In the genomic region with DNA sequence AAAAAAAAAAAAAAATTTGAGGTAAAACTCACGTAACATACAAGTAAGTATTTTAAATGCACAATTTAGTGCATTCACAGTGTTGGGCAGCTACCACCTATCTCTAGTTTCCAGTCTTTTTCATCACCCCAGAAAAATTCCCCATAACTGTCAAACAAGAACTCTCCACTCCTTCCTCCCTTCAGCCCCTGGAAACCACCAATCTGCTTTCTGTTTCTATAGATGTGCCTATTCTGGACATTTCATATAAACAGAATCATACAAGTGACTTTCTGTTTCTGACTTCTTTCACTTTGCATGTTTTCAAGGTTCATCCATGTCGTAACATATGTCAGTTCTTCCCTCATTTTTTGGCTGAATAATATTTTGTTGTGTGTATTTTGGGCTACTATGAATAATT, we compare ENCODE assay signal across 13 cellular contexts. TPM values are rescaled to one million over a fixed set of nuclear protein-coding genes. Genes with fewer than 3 reads are reported as not detected.
DNase-seq lines count a peak whose midpoint lies in the region; ATAC-seq and TF ChIP-seq lines count a peak whose summit lies in the region.
"Had no signal": no experiment of that assay in that cellular context is flagged by ENCODE, and none has a peak within 500 bp of the region (broad histone marks: within the 10 kb centered on the region; RNA-seq: fewer than 3 reads in every experiment).

No MANE protein-coding gene starts in this region.

- peaks cover 7 to 19% (median 10%) of the 10 kb centered on the region in 4 donors for H3K4me1 Mint-ChIP-seq in naive thymus-derived CD8-positive, alpha-beta T cell

- 88% methylated on average over 2 of the region's 2 CpGs for whole genome bisulfite sequencing in hepatocyte (ENCODE audit: low lambda C conversion rate, missing lambda C conversion rate)
- WGBS in esophagus muscularis mucosa, result 76% methylated on average over 2 of the region's 2 CpGs

- H3K27ac ChIP-seq in hepatocyte (peak overlapping the region; percentile 38), esophagus muscularis mucosa (replicated peaks in 1 of 4) (no peak overlapping the region)
- H3K27ac ChIP-seq: SK-N-MC, skin epidermis had no signal

- H3K27me3 Mint-ChIP-seq in naive thymus-derived CD8-positive, alpha-beta T cell, result peaks cover 0 to 4% (median 0%) of the 10 kb centered on the region in 5 donors

- TF ChIP-seq POLR2A in esophagus muscularis mucosa (IDR thresholded peaks at IDR 0.05; ENCODE audit: low read depth), result no peak

- no peak overlapping the region for H3K4me2 ChIP-seq in hepatocyte

- H3K27ac Mint-ChIP-seq in naive thymus-derived CD8-positive, alpha-beta T cell, result no peak overlapping the region
- H3K27ac Mint-ChIP-seq: dendritic cell treated with granulocyte-macrophage colony-stimulating factor and Interleukin-4, amounts not matched to agents 40 ng/mL and 50 ng/mL, for 4 days had no signal

- peaks cover 0 to 45% (median 19%) of the 10 kb centered on the region in 9 donors for H3K9me3 Mint-ChIP-seq in naive thymus-derived CD8-positive, alpha-beta T cell

- ATAC-seq in GM18508 (IDR thresholded peaks at IDR 0.05; ENCODE audit: insufficient read depth, unreplicated experiment) (peak; percentile 94), GM21423 (IDR thresholded peaks at IDR 0.05; ENCODE audit: unreplicated experiment) (peak; percentile 71), HG03520 (IDR thresholded peaks at IDR 0.05; ENCODE audit: unreplicated experiment) (peak; percentile 69)
- no peak for ATAC-seq in naive thymus-derived CD8-positive, alpha-beta T cell

- intact Hi-C loops in esophagus muscularis mucosa (cut with DNase I), result no loop called here

- TF ChIP-seq EP300 in esophagus muscularis mucosa (IDR thresholded peaks at IDR 0.05), result no peak

- H3K79me2 ChIP-seq in hepatocyte, result no peaks in the 10 kb centered on the region

- H2AFZ ChIP-seq in hepatocyte, result no peak overlapping the region

- H3K36me3 ChIP-seq in hepatocyte (replicated peaks; ENCODE audit: insufficient read depth, low read depth) (no peaks in the 10 kb centered on the region), esophagus muscularis mucosa (no peaks in the 10 kb centered on the region)

- H3K36me3 Mint-ChIP-seq in naive thymus-derived CD8-positive, alpha-beta T cell, result peaks cover 3 to 25% (median 12%) of the 10 kb centered on the region in 3 donors

- H3K4me3 ChIP-seq in hepatocyte (no peak overlapping the region), esophagus muscularis mucosa (no peak overlapping the region)
- H3K4me3 ChIP-seq: SK-N-MC, skin epidermis had no signal

- H3K27me3 ChIP-seq in hepatocyte (no peaks in the 10 kb centered on the region), esophagus muscularis mucosa (no peaks in the 10 kb centered on the region)

- TF ChIP-seq CTCF in hepatocyte (IDR thresholded peaks at IDR 0.05; ENCODE audit: poor library complexity) (no peak), esophagus muscularis mucosa (IDR thresholded peaks at IDR 0.05) (no peak)

- H3K9me3 ChIP-seq in hepatocyte (ENCODE audit: low read depth), result no peaks in the 10 kb centered on the region
- peaks cover 0 to 29% (median 25%) of the 10 kb centered on the region in 4 donors for H3K9me3 ChIP-seq in esophagus muscularis mucosa

- H3K4me1 ChIP-seq in hepatocyte (ENCODE audit: insufficient read depth) (peaks cover 4% of the 10 kb centered on the region), esophagus muscularis mucosa (no peaks in the 10 kb centered on the region)

- POLR2A ChIA-PET in naive thymus-derived CD8-positive, alpha-beta T cell (lab: Charles Lee), result no interaction called here

- no peak overlapping the region for H3K4me3 Mint-ChIP-seq in naive thymus-derived CD8-positive, alpha-beta T cell
- H3K4me3 Mint-ChIP-seq: dendritic cell treated with granulocyte-macrophage colony-stimulating factor and Interleukin-4, amounts not matched to agents 40 ng/mL and 50 ng/mL, for 4 days had no signal

- no peak for DNase-seq in hepatocyte (ENCODE audit: low spot score)
- no peak for DNase-seq in naive thymus-derived CD8-positive, alpha-beta T cell
- no peak for DNase-seq in NCI-H510A (lab: John Stamatoyannopoulos, UW)
- DNase-seq in NCI-H1436 (lab: John Stamatoyannopoulos, UW), result no peak
- no peak for DNase-seq in esophagus muscularis mucosa (ENCODE audit: extremely low spot score)
- DNase-seq: glutamatergic neuron, NCI-H2171 treated with DMSO at 0.1 percent for 48 hours had no signal

- no peaks in the 10 kb centered on the region for H3K9me2 ChIP-seq in hepatocyte (replicated peaks; ENCODE audit: insufficient read depth)

- H4K20me1 ChIP-seq in hepatocyte (ENCODE audit: insufficient read depth, poor library complexity, severe bottlenecking), result no peaks in the 10 kb centered on the region

RNA-seq across cellular contexts. Expression of gene ETS2, which starts 24.9 kb away (rescaled TPM):
- total RNA-seq in hepatocyte (91.9 and 95.1 TPM in 2 replicates), esophagus muscularis mucosa (100 to 1,000 TPM in 1 of 4 donors, 10 to 100 TPM in 3; 31.1 to 175 (median 63.8) TPM)
- polyA plus RNA-seq in hepatocyte, result 104 and 106 TPM in 2 replicates
- total RNA-seq in naive thymus-derived CD8-positive, alpha-beta T cell, result 10 to 100 TPM; 11.5 to 14.8 TPM
- polyA plus RNA-seq in naive thymus-derived CD8-positive, alpha-beta T cell, result 1 to 10 TPM; 4.7 to 6.6 (median 5.8) TPM

Comparison
In these comparisons a context has a peak if more than half of its experiments do, and no peak if none do; other contexts are left out.
1. ATAC-seq: peak in GM18508 (single experiment), GM21423 (single experiment) and HG03520 (single experiment); none in naive thymus-derived CD8-positive, alpha-beta T cell (0 of 2).